11 cellular contexts compared by ENCODE assay signal in genomic region chrX:150688911-150689451, GRCh38. TPM values are rescaled to one million over a fixed set of nuclear protein-coding genes. Genes with fewer than 3 reads are reported as not detected.
A peak's percentile ranks its signal among the peaks of the same experiment; 100 is the strongest.
DNase-seq lines count a peak whose midpoint lies in the region; ATAC-seq and TF ChIP-seq lines count a peak whose summit lies in the region.
"Had no signal": no experiment of that assay in that cellular context is flagged by ENCODE, and none has a peak within 500 bp of the region (broad histone marks: within the 10 kb centered on the region; RNA-seq: fewer than 3 reads in every experiment).

No MANE protein-coding gene starts in this region.

- H3K4me3 ChIP-seq in cardiac fibroblast (replicated peaks in 1 of 2; ENCODE audit: low read depth in 2 of 2, low read length in 2 of 2) (no peak overlapping the region), mesodermal cell (ENCODE audit: extremely low read depth, insufficient read depth, low read length, poor library complexity, severe bottlenecking) (no peak overlapping the region), right atrium auricular region (no peak overlapping the region)
- H3K4me3 ChIP-seq: thoracic aorta had no signal

- H3K27me3 ChIP-seq in right atrium auricular region = no peaks in the 10 kb centered on the region

- no peak for ATAC-seq in HG02759 (IDR thresholded peaks at IDR 0.05; ENCODE audit: unreplicated experiment)
- ATAC-seq: activated CD8-positive, alpha-beta T cell treated with anti-CD3 and anti-CD28 coated beads for 36 hours had no signal

- peak overlapping the region; percentile 87 for H3K27ac ChIP-seq in mesodermal cell (ENCODE audit: low read depth, low read length, severe bottlenecking)
- no peak overlapping the region for H3K27ac ChIP-seq in right atrium auricular region
- H3K27ac ChIP-seq: thoracic aorta had no signal

- TF ChIP-seq CTCF in cardiac fibroblast (IDR thresholded peaks at IDR 0.05; ENCODE audit: low read depth, low read length) = no peak
- no peak for TF ChIP-seq CTCF in right atrium auricular region (IDR thresholded peaks at IDR 0.05)

- no peaks in the 10 kb centered on the region for H3K36me3 ChIP-seq in mesodermal cell (ENCODE audit: control insufficient read depth, insufficient read depth, low read length)
- no peaks in the 10 kb centered on the region for H3K36me3 ChIP-seq in right atrium auricular region
- H3K36me3 ChIP-seq: thoracic aorta had no signal

- peak; percentile 79 for DNase-seq in Daoy (ENCODE audit: low read depth)
- DNase-seq in M059J (ENCODE audit: low read depth) = peak; percentile 99
- DNase-seq in cardiac fibroblast (ENCODE audit: low read depth in 2 of 2) = peak; percentile 58 to 94
- DNase-seq in right atrium auricular region (ENCODE audit: low spot score) = no peak
- no peak for DNase-seq in activated CD4-positive, CD25-positive, alpha-beta regulatory T cell (lab: John Stamatoyannopoulos, UW)
- DNase-seq in activated effector memory CD4-positive, alpha-beta T cell treated with Interleukin-2 at 50 U/mL for 16 hours = no peak
- DNase-seq: activated CD8-positive, alpha-beta T cell treated with anti-CD3 and anti-CD28 coated beads for 36 hours; NCI-H82 had no signal

- no CpG with 5 or more reads among the region's 5 CpGs for whole genome bisulfite sequencing in mesodermal cell (ENCODE audit: insufficient coverage in 2 of 2), 2 experiments

- H3K4me1 ChIP-seq in mesodermal cell (ENCODE audit: control insufficient read depth, insufficient read depth, low read length, poor library complexity, severe bottlenecking) (peaks cover 7% of the 10 kb centered on the region), right atrium auricular region (no peaks in the 10 kb centered on the region)

- peaks cover 4% of the 10 kb centered on the region for H3K9me3 ChIP-seq in mesodermal cell (ENCODE audit: control insufficient read depth, low read length)
- H3K9me3 ChIP-seq in right atrium auricular region = no peaks in the 10 kb centered on the region
- H3K9me3 ChIP-seq: thoracic aorta had no signal

RNA-seq across cellular contexts. Expression of gene MTMR1, which starts 4.2 kb away (rescaled TPM):
- 15.8 and 17.0 TPM in 2 replicates for total RNA-seq in Daoy (2014; rRNA removed; shearing (Covaris generic))
- 19.9 and 37.4 TPM in 2 replicates for total RNA-seq in M059J (2014; rRNA removed; shearing (Covaris generic))
- polyA plus RNA-seq in mesodermal cell (2013, experiment 1 of 2) = 8.5 TPM
- 11.1 TPM for polyA plus RNA-seq in mesodermal cell (2013, experiment 2 of 2)
- 10 to 100 TPM; 10.2 to 21.0 TPM for total RNA-seq in right atrium auricular region

Comparison
In these comparisons a context has a peak if more than half of its experiments do, and no peak if none do; other contexts are left out.
1. DNase-seq: peak in Daoy (single experiment), M059J (single experiment) and cardiac fibroblast (2 of 2); none in right atrium auricular region (single experiment), activated CD4-positive, CD25-positive, alpha-beta regulatory T cell (0 of 4) and activated effector memory CD4-positive, alpha-beta T cell treated with Interleukin-2 at 50 U/mL for 16 hours (single experiment).